Comparison of ENCODE assay signal across 15 cellular contexts in the genomic region with DNA sequence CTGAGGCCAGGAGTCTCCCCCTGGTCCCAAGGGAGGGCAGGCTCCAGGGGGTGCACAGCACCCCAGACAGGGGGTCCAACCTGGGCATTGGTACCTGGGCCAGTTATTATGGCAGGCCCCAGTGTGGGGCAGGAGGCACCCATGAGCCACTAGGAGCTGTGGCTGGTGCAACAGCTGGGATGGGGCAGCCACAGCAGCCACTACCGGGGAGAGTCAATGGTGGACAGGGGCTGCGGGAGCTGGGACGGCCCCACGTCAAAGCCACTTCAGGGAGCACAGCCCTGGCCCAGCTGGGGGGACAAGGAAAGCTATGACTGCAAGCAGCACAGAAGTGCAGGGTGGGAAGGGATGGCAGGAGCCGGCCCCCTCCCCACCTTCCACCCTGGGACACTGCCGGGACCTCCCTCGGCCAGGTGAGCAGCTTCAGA.
"Had no signal": no experiment of that assay in that cellular context is flagged by ENCODE, and none has a peak within 500 bp of the region (broad histone marks: within the 10 kb centered on the region; RNA-seq: fewer than 3 reads in every experiment).

No MANE protein-coding gene starts in this region.

- DNase-seq: activated CD4-positive, alpha-beta T cell treated with anti-CD3 and anti-CD28 coated beads for 1 hour; activated CD4-positive, alpha-beta T cell treated with anti-CD3 and anti-CD28 coated beads, Interleukin-2, amount 50 U/mL, for 48 hours; activated effector memory CD4-positive, alpha-beta T cell treated with anti-CD3 and anti-CD28 coated beads, Interleukin-2, amount 50 U/mL, for 16 hours; activated T-cell treated with anti-CD3 and anti-CD28 coated beads, Interleukin-2, amount 50 U/mL, for 4 hours; foreskin melanocyte; islet precursor cell; nephron progenitor cell; stimulated activated CD4-positive, alpha-beta T cell treated with anti-CD3 and anti-CD28 coated beads, Interleukin-15, amount 100 ng/mL, for 24 hours; stimulated activated CD4-positive, alpha-beta T cell treated with anti-CD3 and anti-CD28 coated beads, Interleukin-4, amount 100 ng/mL, for 24 hours had no signal

- H3K27ac ChIP-seq: breast epithelium, ovary, vagina had no signal

- ATAC-seq: activated naive CD4-positive, alpha-beta T cell treated with anti-CD3 and anti-CD28 coated beads, Interleukin-2, amount 50 U/mL, for 72 hours; activated T-cell treated with anti-CD3 and anti-CD28 coated beads, Interleukin-2, amount 50 U/mL, for 4 hours had no signal

- H3K36me3 ChIP-seq: breast epithelium, ovary had no signal

- H3K9me3 Mint-ChIP-seq: activated naive CD4-positive, alpha-beta T cell treated with anti-CD3 and anti-CD28 coated beads, Interleukin-2, amount 50 U/mL, for 72 hours; activated T-cell treated with anti-CD3 and anti-CD28 coated beads, Interleukin-2, amount 50 U/mL, for 4 hours; nephron progenitor cell; T-helper 2 cell treated with Interferon-gamma antibody and Interleukin-4, amounts not matched to agents 5 μg/mL and 100 μg/mL, for 36 hours had no signal

- H3K9me3 ChIP-seq: breast epithelium, ovary, tibial nerve, vagina had no signal

- H3K4me3 Mint-ChIP-seq: activated T-cell treated with anti-CD3 and anti-CD28 coated beads, Interleukin-2, amount 50 U/mL, for 4 hours; nephron progenitor cell had no signal

- H3K4me3 ChIP-seq: breast epithelium, ovary, tibial nerve, vagina had no signal

- H3K36me3 Mint-ChIP-seq: activated naive CD4-positive, alpha-beta T cell treated with anti-CD3 and anti-CD28 coated beads, Interleukin-2, amount 50 U/mL, for 72 hours had no signal

- H3K27ac Mint-ChIP-seq: activated naive CD4-positive, alpha-beta T cell treated with anti-CD3 and anti-CD28 coated beads, Interleukin-2, amount 50 U/mL, for 72 hours; nephron progenitor cell had no signal
